In the genomic region with DNA sequence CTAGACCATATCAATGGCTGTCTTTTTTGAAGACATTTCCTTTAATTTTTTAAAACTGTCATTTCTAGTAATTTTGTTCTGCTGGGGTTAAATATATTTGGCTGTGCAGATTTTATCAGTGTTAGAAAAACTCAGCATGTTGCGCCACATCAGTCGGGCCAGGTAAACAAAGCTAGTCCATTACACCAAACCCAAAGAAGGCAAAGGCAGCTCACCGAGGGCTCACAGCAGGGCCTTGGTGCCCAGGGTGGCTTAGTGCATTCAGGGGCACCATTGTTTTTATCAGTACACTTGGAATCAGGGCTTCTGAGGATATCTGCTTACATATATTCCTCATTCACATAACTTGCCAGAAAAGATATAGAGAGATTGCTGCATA, we compare ENCODE assay signal across 15 cellular contexts.
"Had no signal": no experiment of that assay in that cellular context is flagged by ENCODE, and none has a peak within 500 bp of the region (broad histone marks: within the 10 kb centered on the region; RNA-seq: fewer than 3 reads in every experiment).

No MANE protein-coding gene starts in this region.

- DNase-seq: activated gamma-delta T cell treated with Interleukin-2 at 50 U/mL for 16 hours; activated T-cell treated with anti-CD3 and anti-CD28 coated beads, Interleukin-2, amount 50 U/mL, for 4 hours; effector CD4-positive, alpha-beta T cell; foreskin melanocyte; head of caudate nucleus; left ventricle myocardium inferior; mesendoderm; sigmoid colon; stimulated activated CD4-positive, alpha-beta T cell treated with anti-CD3 and anti-CD28 coated beads, Interleukin-12 subunit alpha, Interleukin-12 subunit beta, amount 100 ng/mL, for 4 hours; stimulated activated CD4-positive, alpha-beta T cell treated with anti-CD3 and anti-CD28 coated beads, Interleukin-2, amount 100 ng/mL, for 48 hours; testis had no signal

- H3K36me3 ChIP-seq: left ventricle myocardium inferior, neutrophil, sigmoid colon had no signal

- H3K4me3 ChIP-seq: coronary artery, left ventricle myocardium inferior, sigmoid colon, testis had no signal

- H3K4me3 Mint-ChIP-seq: activated T-cell treated with anti-CD3 and anti-CD28 coated beads, Interleukin-2, amount 50 U/mL, for 4 hours; stimulated activated naive CD8-positive, alpha-beta T cell treated with anti-CD3 and anti-CD28 coated beads, Interleukin-15, Interleukin-2, amounts not matched to agents 100 ng/mL and 50 ng/mL, for 24 hours had no signal

- H3K27ac Mint-ChIP-seq: stimulated activated naive CD8-positive, alpha-beta T cell treated with anti-CD3 and anti-CD28 coated beads, Interleukin-15, Interleukin-2, amounts not matched to agents 100 ng/mL and 50 ng/mL, for 24 hours had no signal

- H3K27ac ChIP-seq: coronary artery, left ventricle myocardium inferior, neutrophil, sigmoid colon, testis had no signal

- ATAC-seq: activated CD4-positive, CD25-positive, alpha-beta regulatory T cell treated with anti-CD3 and anti-CD28 coated beads, Interleukin-2, amount 50 U/mL, for 24 hours; activated T-cell treated with anti-CD3 and anti-CD28 coated beads, Interleukin-2, amount 50 U/mL, for 4 hours had no signal

- H3K9me3 ChIP-seq: left ventricle myocardium inferior, neutrophil, sigmoid colon, testis had no signal

- H3K27me3 Mint-ChIP-seq: stimulated activated naive CD8-positive, alpha-beta T cell treated with anti-CD3 and anti-CD28 coated beads, Interleukin-15, Interleukin-2, amounts not matched to agents 100 ng/mL and 50 ng/mL, for 24 hours had no signal

- H3K27me3 ChIP-seq: neutrophil, sigmoid colon, testis had no signal
